ENCODE assay signal across 24 cellular contexts in the genomic region with DNA sequence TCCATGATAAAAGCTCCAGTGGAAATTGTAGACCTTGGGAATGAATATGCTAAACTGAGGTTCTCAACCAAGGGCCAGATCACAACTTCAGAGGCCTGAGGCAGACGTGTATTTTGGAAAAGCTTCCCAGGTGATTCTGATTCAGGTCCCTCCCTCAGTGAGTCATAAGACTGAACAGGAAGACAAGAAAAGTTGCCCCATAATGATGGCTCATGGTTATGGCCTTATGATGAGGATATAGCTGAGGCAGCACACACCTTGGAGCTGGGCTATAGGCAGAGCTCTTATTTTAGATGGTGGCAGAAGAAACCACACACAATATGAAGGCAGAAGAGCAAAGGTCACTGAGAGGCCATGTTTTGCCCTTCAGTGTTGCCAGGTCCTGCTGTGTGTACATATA. TPM values are rescaled to one million over a fixed set of nuclear protein-coding genes. Genes with fewer than 3 reads are reported as not detected.
DNase-seq lines count a peak whose midpoint lies in the region; ATAC-seq and TF ChIP-seq lines count a peak whose summit lies in the region.
"Had no signal": no experiment of that assay in that cellular context is flagged by ENCODE, and none has a peak within 500 bp of the region (broad histone marks: within the 10 kb centered on the region; RNA-seq: fewer than 3 reads in every experiment).

No MANE protein-coding gene starts in this region.

- H3K4me1 ChIP-seq in HCT116 (ENCODE audit: control insufficient read depth in 1 of 2, insufficient read depth in 2 of 2, low read length in 2 of 2) = peaks cover 0 to 6% of the 10 kb centered on the region in 2 experiments; a peak in 1 of 4 replicates
- H3K4me1 ChIP-seq: BE2C had no signal

- TF ChIP-seq CTCF in HCT116 (IDR thresholded peaks at IDR 0.05 in 2 of 3, conservative IDR thresholded peaks at IDR 0.05 in 1 of 3; ENCODE audit: borderline replicate concordance in 1 of 3, insufficient read depth in 1 of 3, low read depth in 2 of 3, low read length in 2 of 3) (no peak), epithelial cell of esophagus (IDR thresholded peaks at IDR 0.05; ENCODE audit: insufficient read depth, low read depth, low read length, missing control alignments) (no peak)

- no peaks in the 10 kb centered on the region for H3K36me3 ChIP-seq in HCT116 (ENCODE audit: control insufficient read depth in 1 of 2, insufficient read depth in 2 of 2, low read length in 2 of 2)
- H3K36me3 ChIP-seq: BE2C had no signal

- intact Hi-C loops in HCT116 (cut with micrococcal nuclease) = no loop called here

- RAD21 ChIA-PET in HCT116 (lab: Charles Lee; ENCODE audit: low non-redundant PET in 1 of 2, low total read pairs in 2 of 2, uncharacterized antibody in 2 of 2, unreplicated experiment in 2 of 2) = no interaction called here

- no peak for TF ChIP-seq POLR2A in HCT116 (IDR thresholded peaks at IDR 0.05; ENCODE audit: borderline replicate concordance, extremely low read depth, insufficient read depth, insufficient read length)

- ATAC-seq in HCT116 (no peak), HG03039 (IDR thresholded peaks at IDR 0.05; ENCODE audit: unreplicated experiment) (no peak), GM19324 (IDR thresholded peaks at IDR 0.05; ENCODE audit: low FRiP score, unreplicated experiment) (no peak)
- ATAC-seq: GM23338 had no signal

- H3K4me2 ChIP-seq in HCT116 (ENCODE audit: low read length) = peak overlapping the region; percentile 6; the same call in 1 of the 2 replicates
- H3K4me2 ChIP-seq: GM23338 had no signal

- no peaks in the 10 kb centered on the region for H3K27me3 ChIP-seq in HCT116 (ENCODE audit: insufficient read depth, low read length)
- H3K27me3 ChIP-seq: BE2C, SJSA1 had no signal

- H3K79me2 ChIP-seq in HCT116 (ENCODE audit: insufficient read depth, low read length) = 0 out of 2 replicates have a peak, but pooled peaks cover 4% of the 10 kb centered on the region

- POLR2A ChIA-PET in HCT116 (lab: Charles Lee) = no interaction called here

- TF ChIP-seq RAD21 in HCT116 (IDR thresholded peaks at IDR 0.05; ENCODE audit: low read depth) = no peak

- no peaks in the 10 kb centered on the region for H3K9me3 ChIP-seq in HCT116 (ENCODE audit: control insufficient read depth in 1 of 2, insufficient read depth in 1 of 2, low read depth in 1 of 2, low read length in 2 of 2)
- H3K9me3 ChIP-seq: BE2C, SJSA1 had no signal

- H3K4me3 ChIP-seq in HCT116 (replicated peaks in 1 of 2; ENCODE audit: low read depth in 1 of 2, low read length in 2 of 2) (no peak overlapping the region), epithelial cell of esophagus (ENCODE audit: low read length) (no peak overlapping the region)
- H3K4me3 ChIP-seq: GM23338, SJSA1 had no signal

- no TSS peak for BruUV-seq in HCT116 (replicated peaks; lab: Mats Ljungman, UMichigan)

- DNase-seq in HCT116 (ENCODE audit: low read depth, low spot score) (no peak), NCI-H226 (peak; percentile 68), epithelial cell of esophagus (ENCODE audit: low read depth) (peak; percentile 97), kidney tubule cell (ENCODE audit: low spot score) (peak; percentile 58), GDM1 (lab: John Stamatoyannopoulos, UW) (no peak)
- DNase-seq: BE2C; CD4-positive, alpha-beta T cell; DMS79; Kasumi-1; NCI-H1105 treated with DMSO at 0.1 percent for 48 hours; NCI-H1694 treated with DMSO at 0.1 percent for 48 hours; NCI-H2107; NCI-H345; NCI-H69; NK-92 treated with Interleukin-12 subunit alpha and Interleukin-12 subunit beta, amount 100 ng/mL, for 24 hours had no signal

- H4K20me1 ChIP-seq in HCT116 (ENCODE audit: insufficient read depth) = no peaks in the 10 kb centered on the region

- H2AFZ ChIP-seq in HCT116 (ENCODE audit: low read depth, low read length, poor library complexity, severe bottlenecking) = no peak overlapping the region
- H2AFZ ChIP-seq: GM23338 had no signal

- CTCF ChIA-PET in HCT116 (lab: Charles Lee) = no interaction called here

- H3K9me2 ChIP-seq in HCT116 (ENCODE audit: insufficient read depth) = no peaks in the 10 kb centered on the region

- no peak overlapping the region for H3K9ac ChIP-seq in HCT116 (ENCODE audit: low read length)

- no peak overlapping the region for H3K27ac ChIP-seq in HCT116 (ENCODE audit: low read depth, low read length)
- H3K27ac ChIP-seq: SJSA1 had no signal

TF ChIP-seq in HCT116, 20 proteins besides CTCF, POLR2A, EP300 and RAD21:
- TF ChIP-seq CEBPB (IDR thresholded peaks at IDR 0.05; ENCODE audit: low read depth) = peak; percentile 13; the same call in 1 of the 2 replicates
- TF ChIP-seq JUND (IDR thresholded peaks at IDR 0.05) = no peak; the same call in 1 of the 2 replicates
- no peak for TF ChIP-seq FOSL1 (IDR thresholded peaks at IDR 0.05; ENCODE audit: low read depth)
- no peak for TF ChIP-seq SP1 (IDR thresholded peaks at IDR 0.05; ENCODE audit: low read depth)

RNA-seq across cellular contexts. Expression of a gene that starts 9.6 kb away (rescaled TPM):
- total RNA-seq in HCT116 (2021; ENCODE audit: unreplicated experiment) = 25.7 TPM
- 11.6 and 16.3 TPM in 2 replicates for polyA plus RNA-seq in HCT116 (2012)
- total RNA-seq: CD4-positive, alpha-beta T cell; HT-29; OCI-LY7 had no signal
- polyA plus RNA-seq: IgD-negative memory B cell had no signal

RNA-seq across cellular contexts. Expression of a gene that starts 48.1 kb away (rescaled TPM):
- total RNA-seq in HCT116 (2021; ENCODE audit: unreplicated experiment) = not detected
- not detected in 2 replicates for polyA plus RNA-seq in HCT116 (2012)
- total RNA-seq: CD4-positive, alpha-beta T cell; G401; GM23338; HT-29; OCI-LY7; SJSA1 had no signal
- polyA plus RNA-seq: AG04450, GM23338, IgD-negative memory B cell had no signal

Comparison
In these comparisons a context has a peak if more than half of its experiments do, and no peak if none do; other contexts are left out.
1. DNase-seq: peak in NCI-H226 (single experiment), epithelial cell of esophagus (single experiment) and kidney tubule cell (single experiment); none in HCT116 (single experiment) and GDM1 (single experiment).